In the genomic region with DNA sequence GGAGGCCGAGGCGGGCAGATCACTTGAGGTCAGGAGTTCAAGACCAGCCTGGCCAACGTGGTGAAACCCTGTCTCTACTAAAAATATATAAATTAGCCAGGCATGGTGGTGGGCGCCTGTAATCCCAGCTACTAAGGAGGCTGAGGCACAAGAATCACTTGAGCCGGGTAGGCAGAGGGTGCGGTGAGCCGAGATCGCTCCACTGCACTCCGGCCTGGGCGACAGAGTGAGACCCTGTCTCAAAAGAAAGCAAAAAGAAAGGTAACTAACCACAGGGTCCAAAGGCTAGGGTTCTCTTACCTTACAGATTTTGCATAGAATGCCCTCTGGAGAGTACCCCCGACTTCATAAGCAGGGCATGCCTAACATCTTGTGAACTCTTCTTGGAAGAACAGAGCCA, we compare ENCODE assay signal across 18 cellular contexts. TPM values are rescaled to one million over a fixed set of nuclear protein-coding genes. Genes with fewer than 3 reads are reported as not detected.
DNase-seq lines count a peak whose midpoint lies in the region; ATAC-seq and TF ChIP-seq lines count a peak whose summit lies in the region.
"Not testable (repeated sequence)": the region's sequence is repeated elsewhere in the genome, so short reads cannot be mapped to it uniquely, and the experiment has no call there.
"Had no signal": no experiment of that assay in that cellular context is flagged by ENCODE, and none has a peak within 500 bp of the region (broad histone marks: within the 10 kb centered on the region; RNA-seq: fewer than 3 reads in every experiment).

No MANE protein-coding gene starts in this region.

- ATAC-seq in activated naive CD8-positive, alpha-beta T cell treated with anti-CD3 and anti-CD28 coated beads, Interleukin-2, amount 10 ng/mL, durations not matched to agents 7 days and 5 days (ENCODE audit: low read depth), result peak; percentile 4
- not testable (repeated sequence) for ATAC-seq in heart right ventricle; natural killer cell treated with Interleukin-12 subunit alpha and Interleukin-12 subunit beta and Interleukin-15 and Interleukin-18, amount 100 ng/mL, for 72 hours; upper lobe of left lung (ENCODE audit: low FRiP score in 2 of 2)

- POLR2A ChIA-PET in activated naive CD8-positive, alpha-beta T cell treated with anti-CD3 and anti-CD28 coated beads, Interleukin-2, amount 10 ng/mL, durations not matched to agents 7 days and 5 days (lab: Charles Lee), result interaction anchor here (0.6 to 1.8 kb wide), 5 partner anchors 9 to 541 kb away, joined by 3 to 13 read pairs (median 4); partner anchors contain the start of gene INTS6

- not testable (repeated sequence) for TF ChIP-seq POLR2A in upper lobe of left lung (IDR thresholded peaks at IDR 0.05)

- H3K4me1 Mint-ChIP-seq in CD14-positive monocyte, result peaks cover 100% of the 10 kb centered on the region
- peaks cover 74% of the 10 kb centered on the region for H3K4me1 Mint-ChIP-seq in T-helper 1 cell treated with Interleukin-12 subunit alpha and Interleukin-12 subunit beta and Interleukin-4 antibody, amounts not matched to agents 30 μg/mL and 1 μg/mL, for 36 hours (ENCODE audit: low read depth)
- peaks cover 98% of the 10 kb centered on the region for H3K4me1 Mint-ChIP-seq in activated T-cell treated with anti-CD3 and anti-CD28 coated beads, Interleukin-2, amount 50 U/mL, for 24 hours (ENCODE audit: low read depth)
- peaks cover 74% of the 10 kb centered on the region for H3K4me1 Mint-ChIP-seq in activated naive CD8-positive, alpha-beta T cell treated with anti-CD3 and anti-CD28 coated beads, Interleukin-2, amount 10 ng/mL, durations not matched to agents 7 days and 5 days
- H3K4me1 Mint-ChIP-seq in natural killer cell treated with Interleukin-12 subunit alpha and Interleukin-12 subunit beta and Interleukin-15 and Interleukin-18, amount 100 ng/mL, for 72 hours (ENCODE audit: low read depth in 2 of 2), result peaks cover 60 to 63% of the 10 kb centered on the region in 2 donors

- TF ChIP-seq EP300 in upper lobe of left lung (IDR thresholded peaks at IDR 0.05), result not testable (repeated sequence)

- H3K27me3 ChIP-seq in HL-60 (ENCODE audit: insufficient read depth, poor library complexity, severe bottlenecking); heart right ventricle; upper lobe of left lung: not testable (repeated sequence)

- DNase-seq in CD14-positive monocyte (ENCODE audit: low spot score); HL-60 (ENCODE audit: low read depth in 1 of 2, low spot score in 1 of 2); activated naive CD8-positive, alpha-beta T cell treated with anti-CD3 and anti-CD28 coated beads, Interleukin-2, amount 10 ng/mL, durations not matched to agents 7 days and 5 days; heart right ventricle; natural killer cell treated with Interleukin-12 subunit alpha and Interleukin-12 subunit beta and Interleukin-15 and Interleukin-18, amount 100 ng/mL, for 72 hours (ENCODE audit: low spot score); upper lobe of left lung: not testable (repeated sequence)
- peak; percentile 46 for DNase-seq in activated T-cell treated with anti-CD3 and anti-CD28 coated beads, Interleukin-2, amount 50 U/mL, for 24 hours

- not testable (repeated sequence) for H3K36me3 ChIP-seq in heart right ventricle, upper lobe of left lung

- H3K27ac ChIP-seq in HL-60 (replicated peaks), result peak overlapping the region; percentile 40
- peak overlapping the region in 6 of 10 donors; percentile 6 to 83 (median 68) for H3K27ac ChIP-seq in heart right ventricle
- peak overlapping the region; percentile 49 to 82 (median 66) for H3K27ac ChIP-seq in upper lobe of left lung

- intact Hi-C loops in CD14-positive monocyte (cut with micrococcal nuclease), result loop anchor here in 1 of 2 donors (10.0 kb wide), 1 partner anchor 190 kb away; the partner anchor contains the start of genes ALG11 and ATP7B
- intact Hi-C loops in heart right ventricle (cut with DNase I), result not testable (repeated sequence)

- not testable (repeated sequence) for H3K27me3 Mint-ChIP-seq in CD14-positive monocyte (ENCODE audit: low read depth in 3 of 3); T-helper 1 cell treated with Interleukin-12 subunit alpha and Interleukin-12 subunit beta and Interleukin-4 antibody, amounts not matched to agents 30 μg/mL and 1 μg/mL, for 36 hours (ENCODE audit: low read depth); activated T-cell treated with anti-CD3 and anti-CD28 coated beads, Interleukin-2, amount 50 U/mL, for 24 hours; activated naive CD8-positive, alpha-beta T cell treated with anti-CD3 and anti-CD28 coated beads, Interleukin-2, amount 10 ng/mL, durations not matched to agents 7 days and 5 days; natural killer cell treated with Interleukin-12 subunit alpha and Interleukin-12 subunit beta and Interleukin-15 and Interleukin-18, amount 100 ng/mL, for 72 hours

- H3K4me1 ChIP-seq in heart right ventricle, result peaks cover 4 to 82% (median 42%) of the 10 kb centered on the region in 9 donors
- peaks cover 0 to 33% (median 13%) of the 10 kb centered on the region in 4 donors for H3K4me1 ChIP-seq in upper lobe of left lung

- TF ChIP-seq CTCF in CD14-positive monocyte (IDR thresholded peaks at IDR 0.05); HL-60 (IDR thresholded peaks at IDR 0.05; ENCODE audit: insufficient read depth, low read length); heart right ventricle (IDR thresholded peaks at IDR 0.05); upper lobe of left lung (IDR thresholded peaks at IDR 0.05): not testable (repeated sequence)

- 87 to 88% methylated on average over 11 of the region's 11 CpGs for WGBS in heart right ventricle, 2 donors
- WGBS in upper lobe of left lung, 2 donors, result 83 to 84% methylated on average over 10 to 11 of the region's 11 CpGs

- H3K4me3 Mint-ChIP-seq in CD14-positive monocyte, result not testable (repeated sequence)
- peak overlapping the region; percentile 63 for H3K4me3 Mint-ChIP-seq in T-helper 1 cell treated with Interleukin-12 subunit alpha and Interleukin-12 subunit beta and Interleukin-4 antibody, amounts not matched to agents 30 μg/mL and 1 μg/mL, for 36 hours
- H3K4me3 Mint-ChIP-seq in activated T-cell treated with anti-CD3 and anti-CD28 coated beads, Interleukin-2, amount 50 U/mL, for 24 hours, result peak overlapping the region; percentile 53
- peak overlapping the region; percentile 74 for H3K4me3 Mint-ChIP-seq in activated naive CD8-positive, alpha-beta T cell treated with anti-CD3 and anti-CD28 coated beads, Interleukin-2, amount 10 ng/mL, durations not matched to agents 7 days and 5 days
- H3K4me3 Mint-ChIP-seq in natural killer cell treated with Interleukin-12 subunit alpha and Interleukin-12 subunit beta and Interleukin-15 and Interleukin-18, amount 100 ng/mL, for 72 hours, result peak overlapping the region; percentile 58

- not testable (repeated sequence) for H3K9me3 Mint-ChIP-seq in CD14-positive monocyte; T-helper 1 cell treated with Interleukin-12 subunit alpha and Interleukin-12 subunit beta and Interleukin-4 antibody, amounts not matched to agents 30 μg/mL and 1 μg/mL, for 36 hours; activated T-cell treated with anti-CD3 and anti-CD28 coated beads, Interleukin-2, amount 50 U/mL, for 24 hours; activated naive CD8-positive, alpha-beta T cell treated with anti-CD3 and anti-CD28 coated beads, Interleukin-2, amount 10 ng/mL, durations not matched to agents 7 days and 5 days; natural killer cell treated with Interleukin-12 subunit alpha and Interleukin-12 subunit beta and Interleukin-15 and Interleukin-18, amount 100 ng/mL, for 72 hours

- not testable (repeated sequence) for H3K4me3 ChIP-seq in HL-60 (replicated peaks; ENCODE audit: insufficient read depth, low read length); upper lobe of left lung
- peak overlapping the region in 1 of 10 donors; percentile 18 for H3K4me3 ChIP-seq in heart right ventricle

- not testable (repeated sequence) for H3K36me3 Mint-ChIP-seq in CD14-positive monocyte; T-helper 1 cell treated with Interleukin-12 subunit alpha and Interleukin-12 subunit beta and Interleukin-4 antibody, amounts not matched to agents 30 μg/mL and 1 μg/mL, for 36 hours (ENCODE audit: low read depth); activated T-cell treated with anti-CD3 and anti-CD28 coated beads, Interleukin-2, amount 50 U/mL, for 24 hours (ENCODE audit: low read depth); activated naive CD8-positive, alpha-beta T cell treated with anti-CD3 and anti-CD28 coated beads, Interleukin-2, amount 10 ng/mL, durations not matched to agents 7 days and 5 days; natural killer cell treated with Interleukin-12 subunit alpha and Interleukin-12 subunit beta and Interleukin-15 and Interleukin-18, amount 100 ng/mL, for 72 hours

- H3K9me3 ChIP-seq in heart right ventricle, upper lobe of left lung: not testable (repeated sequence)

- peak overlapping the region; percentile 90 to 98 (median 96) for H3K27ac Mint-ChIP-seq in CD14-positive monocyte
- H3K27ac Mint-ChIP-seq in T-helper 1 cell treated with Interleukin-12 subunit alpha and Interleukin-12 subunit beta and Interleukin-4 antibody, amounts not matched to agents 30 μg/mL and 1 μg/mL, for 36 hours, result peak overlapping the region; percentile 88
- H3K27ac Mint-ChIP-seq in activated T-cell treated with anti-CD3 and anti-CD28 coated beads, Interleukin-2, amount 50 U/mL, for 24 hours, result peak overlapping the region; percentile 96
- peak overlapping the region; percentile 88 for H3K27ac Mint-ChIP-seq in activated naive CD8-positive, alpha-beta T cell treated with anti-CD3 and anti-CD28 coated beads, Interleukin-2, amount 10 ng/mL, durations not matched to agents 7 days and 5 days
- H3K27ac Mint-ChIP-seq in natural killer cell treated with Interleukin-12 subunit alpha and Interleukin-12 subunit beta and Interleukin-15 and Interleukin-18, amount 100 ng/mL, for 72 hours, result peak overlapping the region; percentile 53 to 87

RNA-seq across cellular contexts. Expression of gene TMEM272, which starts 20.3 kb away (rescaled TPM):
- polyA plus RNA-seq in CD14-positive monocyte (not detected), heart right ventricle (under 1 TPM; 0.09 to 0.37 TPM)
- total RNA-seq in activated naive CD8-positive, alpha-beta T cell treated with anti-CD3 and anti-CD28 coated beads, Interleukin-2, amount 10 ng/mL, durations not matched to agents 7 days and 5 days, result 1 to 10 TPM in 1 of 2 experiments, under 1 TPM in 1; 1.00 to 1.9 TPM
- total RNA-seq in heart right ventricle (1 to 10 TPM in 4 of 10 donors, under 1 TPM in 6; 0.32 to 2.7 (median 0.77) TPM), upper lobe of left lung (under 1 TPM in 3 of 6 donors, not detected in 3; 0.13 to 0.44 (median 0.17) TPM)
- total RNA-seq in natural killer cell treated with Interleukin-12 subunit alpha and Interleukin-12 subunit beta and Interleukin-15 and Interleukin-18, amount 100 ng/mL, for 72 hours, result not detected
- total RNA-seq: body of pancreas, glomerular endothelial cell, H7, LHCN-M2 had no signal

RNA-seq across cellular contexts. Expression of gene DHRS12, which starts 20.7 kb away (rescaled TPM):
- polyA plus RNA-seq in CD14-positive monocyte (10 to 100 TPM; 20.0 to 20.2 TPM), heart right ventricle (10 to 100 TPM in 1 of 2 donors, 1 to 10 TPM in 1; 5.5 to 20.6 TPM)
- 10 to 100 TPM; 12.6 to 13.1 TPM for total RNA-seq in activated naive CD8-positive, alpha-beta T cell treated with anti-CD3 and anti-CD28 coated beads, Interleukin-2, amount 10 ng/mL, durations not matched to agents 7 days and 5 days
- total RNA-seq in heart right ventricle (10 to 100 TPM in 6 of 10 donors, 1 to 10 TPM in 4; 8.6 to 14.0 (median 10.3) TPM), upper lobe of left lung (10 to 100 TPM; 11.7 to 19.1 (median 17.6) TPM)
- 1 to 10 TPM; 2.2 to 3.5 TPM for total RNA-seq in natural killer cell treated with Interleukin-12 subunit alpha and Interleukin-12 subunit beta and Interleukin-15 and Interleukin-18, amount 100 ng/mL, for 72 hours

RNA-seq across cellular contexts. Expression of gene CCDC70, which starts 37.1 kb away (rescaled TPM):
- polyA plus RNA-seq in CD14-positive monocyte (not detected), heart right ventricle (not detected)
- total RNA-seq in activated naive CD8-positive, alpha-beta T cell treated with anti-CD3 and anti-CD28 coated beads, Interleukin-2, amount 10 ng/mL, durations not matched to agents 7 days and 5 days, result not detected
- total RNA-seq in heart right ventricle (not detected), upper lobe of left lung (not detected)
- total RNA-seq in natural killer cell treated with Interleukin-12 subunit alpha and Interleukin-12 subunit beta and Interleukin-15 and Interleukin-18, amount 100 ng/mL, for 72 hours, result not detected
- total RNA-seq: body of pancreas; Caco-2; glomerular endothelial cell; H7; left ventricle myocardium superior; LHCN-M2; pancreas; T-helper 1 cell treated with Interleukin-12 subunit alpha and Interleukin-12 subunit beta and Interleukin-4 antibody, amounts not matched to agents 30 ng/mL and 1 ng/mL, for 36 hours had no signal
- polyA plus RNA-seq: adipose tissue, neural cell, pancreas had no signal
